17 cellular contexts compared by ENCODE assay signal in the genomic region with DNA sequence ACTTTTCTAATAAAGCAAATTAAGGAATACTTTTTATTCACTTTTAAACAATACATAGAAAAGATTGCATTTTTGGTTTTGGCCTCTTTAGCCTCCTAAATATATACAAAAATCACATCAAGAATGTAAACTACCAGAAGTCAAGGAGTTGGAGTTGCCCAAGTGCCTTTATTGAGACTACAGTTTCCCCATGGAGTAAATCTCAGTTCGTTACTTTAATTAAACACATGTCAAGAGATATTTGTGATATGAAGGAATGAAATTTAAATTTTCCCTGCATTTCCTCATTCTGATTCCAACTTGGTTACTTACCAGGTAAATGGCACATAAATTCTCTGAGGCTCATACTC.
A peak's percentile ranks its signal among the peaks of the same experiment; 100 is the strongest.
DNase-seq lines count a peak whose midpoint lies in the region; ATAC-seq and TF ChIP-seq lines count a peak whose summit lies in the region.
"Had no signal": no experiment of that assay in that cellular context is flagged by ENCODE, and none has a peak within 500 bp of the region (broad histone marks: within the 10 kb centered on the region; RNA-seq: fewer than 3 reads in every experiment).

No MANE protein-coding gene starts in this region.

- no peaks in the 10 kb centered on the region for H3K36me3 Mint-ChIP-seq in natural killer cell
- H3K36me3 Mint-ChIP-seq in natural killer cell treated with Interleukin-12 subunit alpha and Interleukin-12 subunit beta and Interleukin-15 and Interleukin-18, amount 100 ng/mL, for 72 hours = no peaks in the 10 kb centered on the region
- H3K36me3 Mint-ChIP-seq: activated CD4-positive, alpha-beta memory T cell treated with anti-CD3 and anti-CD28 coated beads for 36 hours; brain had no signal

- H3K79me2 ChIP-seq in OCI-LY7 (ENCODE audit: insufficient read depth, low read depth, low read length) (no peaks in the 10 kb centered on the region), smooth muscle cell (ENCODE audit: low read depth) (no peaks in the 10 kb centered on the region)

- H3K27me3 Mint-ChIP-seq in natural killer cell (ENCODE audit: low read depth in 2 of 2) = peaks cover 0 to 5% of the 10 kb centered on the region in 2 donors
- H3K27me3 Mint-ChIP-seq in natural killer cell treated with Interleukin-12 subunit alpha and Interleukin-12 subunit beta and Interleukin-15 and Interleukin-18, amount 100 ng/mL, for 72 hours = peaks cover 3 to 22% of the 10 kb centered on the region in 2 donors

- POLR2A ChIA-PET in OCI-LY7 (lab: Charles Lee) = no interaction called here

- no peak overlapping the region for H3K27ac Mint-ChIP-seq in natural killer cell
- no peak overlapping the region for H3K27ac Mint-ChIP-seq in natural killer cell treated with Interleukin-12 subunit alpha and Interleukin-12 subunit beta and Interleukin-15 and Interleukin-18, amount 100 ng/mL, for 72 hours
- H3K27ac Mint-ChIP-seq: activated CD4-positive, alpha-beta memory T cell treated with anti-CD3 and anti-CD28 coated beads for 36 hours; activated naive CD4-positive, alpha-beta T cell treated with anti-CD3 and anti-CD28 coated beads for 36 hours; nephron progenitor cell had no signal

- TF ChIP-seq POLR2A in esophagus muscularis mucosa (IDR thresholded peaks at IDR 0.05; ENCODE audit: low read depth) = no peak

- no peak overlapping the region for H3K4me3 ChIP-seq in OCI-LY7 (ENCODE audit: low read depth, low read length, poor library complexity, severe bottlenecking)
- H3K4me3 ChIP-seq in esophagus muscularis mucosa = no peak overlapping the region
- no peak overlapping the region for H3K4me3 ChIP-seq in smooth muscle cell
- H3K4me3 ChIP-seq: HAP-1, lower lobe of right lung, ovary had no signal

- H3K9me2 ChIP-seq in OCI-LY7 (ENCODE audit: insufficient read depth, low read length) = no peaks in the 10 kb centered on the region

- H3K27me3 ChIP-seq in esophagus muscularis mucosa (no peaks in the 10 kb centered on the region), smooth muscle cell (ENCODE audit: low read depth) (no peaks in the 10 kb centered on the region)
- H3K27me3 ChIP-seq: ovary had no signal

- CTCF ChIA-PET in OCI-LY7 (lab: Charles Lee; ENCODE audit: unreplicated experiment) = no interaction called here

- no peaks in the 10 kb centered on the region for H3F3A ChIP-seq in smooth muscle cell (ENCODE audit: low read depth)

- H3K4me1 ChIP-seq in OCI-LY7 (ENCODE audit: insufficient read depth, low read length, poor library complexity, severe bottlenecking) (no peaks in the 10 kb centered on the region), esophagus muscularis mucosa (peaks cover 0 to 12% (median 8%) of the 10 kb centered on the region in 4 donors), smooth muscle cell (ENCODE audit: low read depth) (no peaks in the 10 kb centered on the region)
- H3K4me1 ChIP-seq: HAP-1 had no signal

- TF ChIP-seq CTCF in natural killer cell (IDR thresholded peaks at IDR 0.05) (peak; percentile 0), OCI-LY7 (conservative IDR thresholded peaks at IDR 0.05; ENCODE audit: low read length) (peak; percentile 17; the same call in 1 of the 2 replicates), esophagus muscularis mucosa (IDR thresholded peaks at IDR 0.05) (no peak), smooth muscle cell (IDR thresholded peaks at IDR 0.05; ENCODE audit: borderline replicate concordance, insufficient read depth, poor library complexity, severe bottlenecking) (no peak)

- H3K9ac ChIP-seq in smooth muscle cell (ENCODE audit: low read depth) = no peak overlapping the region

- ATAC-seq in natural killer cell = no peak
- ATAC-seq in natural killer cell treated with Interleukin-12 subunit alpha and Interleukin-12 subunit beta and Interleukin-15 and Interleukin-18, amount 100 ng/mL, for 72 hours = no peak

- H3K9me3 ChIP-seq in OCI-LY7 (ENCODE audit: low read length) = no peaks in the 10 kb centered on the region; the same call in 1 of the 2 replicates
- H3K9me3 ChIP-seq in esophagus muscularis mucosa = no peaks in the 10 kb centered on the region
- no peaks in the 10 kb centered on the region for H3K9me3 ChIP-seq in smooth muscle cell (replicated peaks; ENCODE audit: low read depth)
- H3K9me3 ChIP-seq: HAP-1, lower lobe of right lung, ovary had no signal

- H3K9me3 Mint-ChIP-seq in natural killer cell = no peaks in the 10 kb centered on the region
- H3K9me3 Mint-ChIP-seq in natural killer cell treated with Interleukin-12 subunit alpha and Interleukin-12 subunit beta and Interleukin-15 and Interleukin-18, amount 100 ng/mL, for 72 hours = no peaks in the 10 kb centered on the region
- H3K9me3 Mint-ChIP-seq: activated CD4-positive, alpha-beta memory T cell treated with anti-CD3 and anti-CD28 coated beads for 36 hours; activated naive CD4-positive, alpha-beta T cell treated with anti-CD3 and anti-CD28 coated beads for 36 hours had no signal

- H3K36me3 ChIP-seq in OCI-LY7 (ENCODE audit: insufficient read depth, low read length) (peaks cover 7% of the 10 kb centered on the region), esophagus muscularis mucosa (no peaks in the 10 kb centered on the region), smooth muscle cell (ENCODE audit: low read depth) (no peaks in the 10 kb centered on the region)
- H3K36me3 ChIP-seq: HAP-1, lower lobe of right lung, ovary had no signal

- WGBS in esophagus muscularis mucosa = 28% methylated on average over 1 of the region's 1 CpG
- WGBS in smooth muscle cell (ENCODE audit: low lambda C conversion rate) = 21% methylated on average over 1 of the region's 1 CpG

- H3K27ac ChIP-seq in OCI-LY7 (ENCODE audit: low read depth, low read length, poor library complexity, severe bottlenecking) (no peak overlapping the region), esophagus muscularis mucosa (replicated peaks in 1 of 4) (no peak overlapping the region), smooth muscle cell (ENCODE audit: low read depth) (no peak overlapping the region), caudate nucleus (ENCODE audit: low read depth, low read length) (no peak overlapping the region)
- H3K27ac ChIP-seq: lower lobe of right lung, ovary had no signal

- intact Hi-C loops in natural killer cell (cut with micrococcal nuclease) (no loop called here), OCI-LY7 (cut with micrococcal nuclease; ENCODE audit: unreplicated experiment) (loop anchor here (2.0 to 5.0 kb wide), 2 partner anchors 93 to 312 kb away; no protein-coding TSS in a partner anchor), esophagus muscularis mucosa (cut with DNase I) (loop anchor here (2.0 to 10.0 kb wide), 5 partner anchors 93 to 1168 kb away; partner anchors contain the start of gene IGFBP3)

- H3K4me3 Mint-ChIP-seq in natural killer cell = no peak overlapping the region
- H3K4me3 Mint-ChIP-seq in natural killer cell treated with Interleukin-12 subunit alpha and Interleukin-12 subunit beta and Interleukin-15 and Interleukin-18, amount 100 ng/mL, for 72 hours = no peak overlapping the region
- H3K4me3 Mint-ChIP-seq: activated CD4-positive, alpha-beta memory T cell treated with anti-CD3 and anti-CD28 coated beads for 36 hours; activated naive CD4-positive, alpha-beta T cell treated with anti-CD3 and anti-CD28 coated beads for 36 hours; brain; nephron progenitor cell had no signal

- DNase-seq in natural killer cell = no peak
- DNase-seq in natural killer cell treated with Interleukin-12 subunit alpha and Interleukin-12 subunit beta and Interleukin-15 and Interleukin-18, amount 100 ng/mL, for 72 hours (ENCODE audit: low spot score) = no peak
- DNase-seq in OCI-LY7 (ENCODE audit: low spot score) = no peak
- peak; percentile 37 for DNase-seq in esophagus muscularis mucosa (ENCODE audit: extremely low spot score)
- DNase-seq in smooth muscle cell (lab: John Stamatoyannopoulos, UW; ENCODE audit: unreplicated experiment) = no peak
- no peak for DNase-seq in caudate nucleus (lab: John Stamatoyannopoulos, UW)
- no peak for DNase-seq in NCI-H82 treated with DMSO at 0.1 percent for 48 hours (lab: John Stamatoyannopoulos, UW; ENCODE audit: unreplicated experiment)
- DNase-seq in COLO668 (lab: John Stamatoyannopoulos, UW; ENCODE audit: unreplicated experiment) = no peak
- DNase-seq: activated CD4-positive, CD25-positive, alpha-beta regulatory T cell treated with anti-CD3 and anti-CD28 coated beads, Interleukin-2, amount 50 U/mL, for 72 hours; activated CD8-positive, alpha-beta memory T cell treated with anti-CD3 and anti-CD28 coated beads, Interleukin-2, amount 50 U/mL, for 4 hours had no signal

- no peaks in the 10 kb centered on the region for H3K4me1 Mint-ChIP-seq in natural killer cell
- no peaks in the 10 kb centered on the region for H3K4me1 Mint-ChIP-seq in natural killer cell treated with Interleukin-12 subunit alpha and Interleukin-12 subunit beta and Interleukin-15 and Interleukin-18, amount 100 ng/mL, for 72 hours (ENCODE audit: low read depth in 2 of 2)
- H3K4me1 Mint-ChIP-seq: nephron progenitor cell had no signal

- H2AFZ ChIP-seq in OCI-LY7 (ENCODE audit: low read length) (no peak overlapping the region), smooth muscle cell (ENCODE audit: low read depth) (no peak overlapping the region)

- H3K4me2 ChIP-seq in OCI-LY7 (ENCODE audit: low read length) (no peak overlapping the region), smooth muscle cell (no peak overlapping the region)

- H4K20me1 ChIP-seq in OCI-LY7 (ENCODE audit: insufficient read depth, low read length) (no peaks in the 10 kb centered on the region), smooth muscle cell (ENCODE audit: low read depth) (no peaks in the 10 kb centered on the region)

- no peak for TF ChIP-seq EP300 in esophagus muscularis mucosa (IDR thresholded peaks at IDR 0.05)

- BruUV-seq in OCI-LY7 (replicated peaks; lab: Mats Ljungman, UMichigan) = no TSS peak

Comparison
In these comparisons a context has a peak if more than half of its experiments do, and no peak if none do; other contexts are left out.
1. CTCF ChIP-seq: peak in natural killer cell (single experiment) and OCI-LY7 (single experiment); none in esophagus muscularis mucosa (0 of 3) and smooth muscle cell (single experiment).